Comparison of ENCODE assay signal across 9 cellular contexts in the genomic region with DNA sequence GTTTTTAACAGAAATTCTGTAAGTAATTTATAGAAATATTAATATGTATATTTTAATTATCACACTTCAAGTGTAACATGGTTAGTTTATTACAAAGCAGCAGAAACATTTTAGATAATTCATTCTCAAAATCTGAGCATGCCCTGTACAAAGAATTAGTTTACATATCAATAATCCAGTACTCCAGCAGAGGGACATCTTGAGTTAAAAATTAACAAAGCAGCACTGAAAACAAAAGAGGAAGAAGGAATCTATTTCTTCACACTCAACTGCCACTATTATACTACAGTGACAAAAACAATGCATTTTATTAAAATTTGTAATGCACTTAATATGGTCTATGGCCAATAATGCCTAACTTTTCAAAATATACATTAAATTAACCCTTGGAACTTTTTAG.
DNase-seq lines count a peak whose midpoint lies in the region; ATAC-seq and TF ChIP-seq lines count a peak whose summit lies in the region.
"Had no signal": no experiment of that assay in that cellular context is flagged by ENCODE, and none has a peak within 500 bp of the region (broad histone marks: within the 10 kb centered on the region; RNA-seq: fewer than 3 reads in every experiment).

No MANE protein-coding gene starts in this region.

- H3K27ac ChIP-seq in KMS-11 (no peak overlapping the region), VCaP (no peak overlapping the region), foreskin keratinocyte (no peak overlapping the region)

- peak; percentile 94 for ATAC-seq in GM18868 (IDR thresholded peaks at IDR 0.05; ENCODE audit: unreplicated experiment)
- no peak for ATAC-seq in HG02798 (IDR thresholded peaks at IDR 0.05; ENCODE audit: poor library complexity, unreplicated experiment)
- ATAC-seq in foreskin keratinocyte, result no peak

- no peaks in the 10 kb centered on the region for H3K36me3 ChIP-seq in KMS-11 (ENCODE audit: insufficient read depth)

- no peak overlapping the region for H3K4me3 ChIP-seq in KMS-11 (IDR thresholded peaks at IDR 0.05; ENCODE audit: insufficient read depth, low read depth, low read length)

- H4K20me1 ChIP-seq in KMS-11 (ENCODE audit: insufficient read depth), result no peaks in the 10 kb centered on the region

- DNase-seq in midbrain (lab: John Stamatoyannopoulos, UW), result peak; percentile 32
- no peak for DNase-seq in AG08395 (ENCODE audit: low spot score)
- no peak for DNase-seq in cerebellum (ENCODE audit: low spot score)
- no peak for DNase-seq in foreskin keratinocyte
- DNase-seq: activated effector memory CD4-positive, alpha-beta T cell treated with Interleukin-2 at 50 U/mL for 16 hours had no signal

- H3K9ac ChIP-seq in KMS-11, result no peak overlapping the region

- peak; percentile 39; the same call in 1 of the 2 replicates for TF ChIP-seq CTCF in KMS-11 (conservative IDR thresholded peaks at IDR 0.05; ENCODE audit: low read depth, low read length)
- peak; percentile 49 for TF ChIP-seq CTCF in VCaP (conservative IDR thresholded peaks at IDR 0.05)
- no peak for TF ChIP-seq CTCF in foreskin keratinocyte (conservative IDR thresholded peaks at IDR 0.05)

- no peak overlapping the region for H3K4me2 ChIP-seq in KMS-11

- H3K27me3 ChIP-seq in KMS-11 (ENCODE audit: insufficient read depth, low read depth) (no peaks in the 10 kb centered on the region), foreskin keratinocyte (no peaks in the 10 kb centered on the region)

- H3K4me1 ChIP-seq in KMS-11 (ENCODE audit: low read depth, poor library complexity, severe bottlenecking) (no peaks in the 10 kb centered on the region), foreskin keratinocyte (no peaks in the 10 kb centered on the region)

- H2AFZ ChIP-seq in KMS-11 (ENCODE audit: low read depth), result no peak overlapping the region

- no peaks in the 10 kb centered on the region for H3K79me2 ChIP-seq in KMS-11 (ENCODE audit: insufficient read depth, low read depth)
